Comparison of ENCODE assay signal across 9 cellular contexts in the genomic region with DNA sequence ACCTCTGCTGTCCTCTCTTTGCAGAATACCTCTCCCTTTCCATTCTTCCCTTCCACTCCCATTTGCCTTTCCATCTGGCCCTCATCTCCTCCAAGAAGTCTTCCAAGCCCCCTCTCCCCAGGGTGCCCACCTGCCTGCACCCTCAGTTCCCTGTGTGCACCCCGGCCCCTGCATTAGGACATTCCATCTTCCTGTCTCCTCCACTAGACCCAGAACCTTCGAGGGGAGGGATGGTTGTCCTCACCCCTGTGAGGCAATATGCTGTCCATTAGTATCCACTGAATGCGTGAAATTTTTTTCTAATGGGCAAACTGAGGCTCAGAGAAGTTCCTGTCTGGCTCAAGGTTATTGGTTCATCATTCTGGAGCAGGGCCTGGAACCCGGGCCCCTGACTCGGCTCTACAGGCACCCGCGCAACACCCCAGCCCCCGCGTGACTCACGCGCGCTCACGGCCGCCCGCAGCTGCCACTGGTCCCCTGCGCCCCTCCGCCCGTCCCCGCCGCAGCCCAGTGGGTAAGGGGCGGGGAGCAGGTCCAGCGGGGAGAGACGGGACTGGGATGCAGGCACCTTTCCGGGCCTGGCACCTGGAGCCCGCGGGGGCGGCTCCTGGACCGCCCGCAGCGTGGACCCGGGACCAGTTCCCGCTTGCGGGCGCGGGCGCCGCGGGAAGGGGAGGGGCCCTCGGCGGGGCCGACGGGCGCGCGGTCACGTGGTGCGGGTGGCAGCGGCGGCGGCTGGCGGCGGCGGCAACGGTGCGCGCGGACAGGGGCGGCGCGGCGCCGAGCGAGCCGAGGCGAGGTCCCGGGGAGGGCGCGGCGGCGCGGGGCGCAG. TPM values are rescaled to one million over a fixed set of nuclear protein-coding genes. Genes with fewer than 3 reads are reported as not detected.
DNase-seq lines count a peak whose midpoint lies in the region; ATAC-seq and TF ChIP-seq lines count a peak whose summit lies in the region.
"Had no signal": no experiment of that assay in that cellular context is flagged by ENCODE, and none has a peak within 500 bp of the region (broad histone marks: within the 10 kb centered on the region; RNA-seq: fewer than 3 reads in every experiment).

No MANE protein-coding gene starts in this region.

- TF ChIP-seq CTCF in PC-3 (conservative IDR thresholded peaks at IDR 0.05; ENCODE audit: low read depth, low read length) = no peak

- H3K4me1 ChIP-seq in PC-3 (ENCODE audit: insufficient read depth, low read length) = no peaks in the 10 kb centered on the region
- H3K4me1 ChIP-seq: adrenal gland had no signal

- no peak overlapping the region for H3K27ac ChIP-seq in PC-3 (ENCODE audit: low read length)
- H3K27ac ChIP-seq: adrenal gland had no signal

- peak overlapping the region; percentile 56; the same call in 1 of the 2 replicates for H3K4me3 ChIP-seq in PC-3 (ENCODE audit: low read length)

- H3F3A ChIP-seq in PC-3 (ENCODE audit: low read length, unreplicated experiment) = no peaks in the 10 kb centered on the region

- H3K9me2 ChIP-seq in PC-3 (replicated peaks; ENCODE audit: low read length) = no peaks in the 10 kb centered on the region

- DNase-seq in DMS53 (lab: John Stamatoyannopoulos, UW) = peak; percentile 68
- no peak for DNase-seq in DMS53 treated with DMSO at 0.1 percent for 48 hours (lab: John Stamatoyannopoulos, UW; ENCODE audit: unreplicated experiment)
- no peak for DNase-seq in PC-3
- peak; percentile 57 for DNase-seq in activated naive CD4-positive, alpha-beta T cell treated with anti-CD3 and anti-CD28 coated beads, Interleukin-2, amount 50 U/mL, for 16 hours
- no peak for DNase-seq in left cardiac atrium
- DNase-seq in sciatic nerve (ENCODE audit: low spot score) = peak; percentile 65

- peak overlapping the region; percentile 42; the same call in 1 of the 2 replicates for H2AFZ ChIP-seq in PC-3 (ENCODE audit: low read length)

- POLR2A ChIA-PET in PC-3 (lab: Charles Lee; ENCODE audit: unreplicated experiment) = no interaction called here

- H3K4me2 ChIP-seq in PC-3 (ENCODE audit: low read length) = peak overlapping the region; percentile 75

- H3K9ac ChIP-seq in PC-3 (ENCODE audit: low read length) = no peak overlapping the region

- BruUV-seq in PC-3 (replicated peaks; lab: Mats Ljungman, UMichigan) = no TSS peak

- no peaks in the 10 kb centered on the region for H3K79me2 ChIP-seq in PC-3 (ENCODE audit: low read length)

- CTCF ChIA-PET in PC-3 (lab: Charles Lee) = interaction anchor here (0.8 kb wide), 1 partner anchor 9 kb away, joined by 3 read pairs; no protein-coding TSS in a partner anchor

- ATAC-seq in PC-3 = peak; percentile 46
- ATAC-seq in left cardiac atrium = peak; percentile 66 to 76
- no peak for ATAC-seq in sciatic nerve
- ATAC-seq in GM18870 (IDR thresholded peaks at IDR 0.05; ENCODE audit: unreplicated experiment) = no peak
- ATAC-seq in GM19035 (IDR thresholded peaks at IDR 0.05; ENCODE audit: unreplicated experiment) = no peak

- intact Hi-C loops in PC-3 (cut with micrococcal nuclease) = no loop called here
- intact Hi-C loops in left cardiac atrium (cut with DNase I) = no loop called here
- intact Hi-C loops in sciatic nerve (cut with DNase I) = loop anchor here (10.0 kb wide), 1 partner anchor 89 kb away; no protein-coding TSS in a partner anchor

- H4K20me1 ChIP-seq in PC-3 (ENCODE audit: low read length) = no peaks in the 10 kb centered on the region

- no peaks in the 10 kb centered on the region for H3K36me3 ChIP-seq in PC-3 (ENCODE audit: low read depth, low read length)
- H3K36me3 ChIP-seq: adrenal gland had no signal

- peaks cover 16% of the 10 kb centered on the region for H3K27me3 ChIP-seq in PC-3 (ENCODE audit: low read length)

- H3K9me3 ChIP-seq in PC-3 (ENCODE audit: low read length) = no peaks in the 10 kb centered on the region
- H3K9me3 ChIP-seq: adrenal gland had no signal

RNA-seq across cellular contexts. Expression of gene SEPTIN3, which starts 7.0 kb away (rescaled TPM):
- total RNA-seq in PC-3 (2014; rRNA removed) = 1.2 and 3.6 TPM in 2 replicates
- total RNA-seq in left cardiac atrium = under 1 TPM; 0.09 to 0.24 TPM
- total RNA-seq in sciatic nerve = 35.5 TPM

RNA-seq across cellular contexts. Expression of gene WBP2NL, which starts 22.3 kb away (rescaled TPM):
- total RNA-seq in PC-3 (2014; rRNA removed) (0.33 TPM in 1 of 2 replicates, not detected in the other), left cardiac atrium (under 1 TPM; 0.42 to 0.50 TPM), sciatic nerve (9.4 TPM)

RNA-seq across cellular contexts. Expression of gene CENPM, which starts 29.3 kb away (rescaled TPM):
- total RNA-seq in PC-3 (2014; rRNA removed) = 75.9 and 77.5 TPM in 2 replicates
- total RNA-seq in left cardiac atrium = 1 to 10 TPM in 1 of 2 donors, under 1 TPM in 1; 0.79 to 2.0 TPM
- total RNA-seq in sciatic nerve = not detected

RNA-seq across cellular contexts. Expression of gene TNFRSF13C, which starts 49.7 kb away (rescaled TPM):
- total RNA-seq in PC-3 (2014; rRNA removed) (0.58 and 0.66 TPM in 2 replicates), left cardiac atrium (under 1 TPM; 0.29 to 0.44 TPM), sciatic nerve (1.2 TPM)

Comparison
In these comparisons a context has a peak if more than half of its experiments do, and no peak if none do; other contexts are left out.
1. DNase-seq: peak in DMS53 (single experiment), activated naive CD4-positive, alpha-beta T cell treated with anti-CD3 and anti-CD28 coated beads, Interleukin-2, amount 50 U/mL, for 16 hours (single experiment) and sciatic nerve (single experiment); none in DMS53 treated with DMSO at 0.1 percent for 48 hours (single experiment), PC-3 (single experiment) and left cardiac atrium (single experiment).
2. ATAC-seq: peak in PC-3 (single experiment) and left cardiac atrium (2 of 2); none in sciatic nerve (single experiment), GM18870 (single experiment) and GM19035 (single experiment).